In genomic region chr6:31899215-31899614, GRCh38 we compare ENCODE assay signal across 1 cellular context.
TF ChIP-seq lines count a peak whose summit lies in the region.

No MANE protein-coding gene starts in this region.

TF ChIP-seq in HepG2, 621 proteins besides CTCF, POLR2A, EP300 and RAD21:
- TF ChIP-seq GATAD1 (CRISPR knock-in tag; IDR thresholded peaks at IDR 0.05), result no peak
- no peak for TF ChIP-seq RXRB (CRISPR knock-in tag; IDR thresholded peaks at IDR 0.05; ENCODE audit: borderline replicate concordance)
- no peak for TF ChIP-seq SIN3B (IDR thresholded peaks at IDR 0.05; ENCODE audit: low read length)
- no peak for TF ChIP-seq PLSCR1 (CRISPR knock-in tag; IDR thresholded peaks at IDR 0.05; ENCODE audit: borderline replicate concordance)
